13 cellular contexts compared by ENCODE assay signal in genomic region chr15:77851696-77852095, GRCh38.
DNase-seq lines count a peak whose midpoint lies in the region; ATAC-seq, FAIRE-seq and TF ChIP-seq lines count a peak whose summit lies in the region.
"Had no signal": no experiment of that assay in that cellular context is flagged by ENCODE, and none has a peak within 500 bp of the region (broad histone marks: within the 10 kb centered on the region; RNA-seq: fewer than 3 reads in every experiment).

No MANE protein-coding gene starts in this region.

- H3K27ac ChIP-seq in kidney (ENCODE audit: low read depth in 2 of 2, low read length in 2 of 2) (no peak overlapping the region), substantia nigra (ENCODE audit: low read depth, low read length, poor library complexity, severe bottlenecking) (no peak overlapping the region)
- H3K27ac ChIP-seq: colonic mucosa, RWPE1 had no signal

- intact Hi-C loops in kidney (cut with DNase I), result no loop called here

- no peak overlapping the region for H3K9ac ChIP-seq in kidney (ENCODE audit: low read length in 2 of 2)

- no peak for TF ChIP-seq CTCF in kidney (IDR thresholded peaks at IDR 0.05; ENCODE audit: borderline replicate concordance, extremely low read depth, insufficient read depth)

- peak; percentile 1 for DNase-seq in activated CD8-positive, alpha-beta memory T cell treated with anti-CD3 and anti-CD28 coated beads, Interleukin-2, amount 50 U/mL, for 4 hours
- no peak for DNase-seq in activated CD8-positive, alpha-beta memory T cell treated with anti-CD3 and anti-CD28 coated beads for 24 hours
- peak; percentile 67 for DNase-seq in NCI-H345 (lab: John Stamatoyannopoulos, UW)
- peak; percentile 81 for DNase-seq in kidney
- DNase-seq in substantia nigra (lab: John Stamatoyannopoulos, UW), result peak in 38 of 49 donors; percentile 1 to 74 (median 30)
- DNase-seq in stimulated activated naive CD8-positive, alpha-beta T cell treated with anti-CD3 and anti-CD28 coated beads, Interleukin-15, Interleukin-2, amounts not matched to agents 100 U/mL and 50 U/mL, for 24 hours, result no peak
- DNase-seq: activated CD8-positive, alpha-beta memory T cell treated with anti-CD3 and anti-CD28 coated beads, Interleukin-2, amount 50 U/mL, for 48 hours; colonic mucosa; immature natural killer cell had no signal

- no peaks in the 10 kb centered on the region for H3K36me3 ChIP-seq in kidney (ENCODE audit: control insufficient read depth in 1 of 2, insufficient read depth in 2 of 2, low read length in 2 of 2)
- H3K36me3 ChIP-seq: colonic mucosa had no signal

- peaks cover 0 to 7% of the 10 kb centered on the region in 2 donors for H3K4me1 ChIP-seq in kidney (ENCODE audit: control insufficient read depth in 1 of 2, insufficient read depth in 1 of 2, low read depth in 1 of 2, low read length in 2 of 2)

- no peak overlapping the region for H3K4me3 ChIP-seq in kidney (ENCODE audit: low read length in 2 of 2)
- H3K4me3 ChIP-seq: colonic mucosa had no signal

- H3K9me3 ChIP-seq in kidney (ENCODE audit: control insufficient read depth in 1 of 2, low read length in 2 of 2), result no peaks in the 10 kb centered on the region
- H3K9me3 ChIP-seq: colonic mucosa had no signal

- FAIRE-seq in kidney (lab: Jason Lieb, UNC), result peak; percentile 69

- ATAC-seq in GM19397 (IDR thresholded peaks at IDR 0.05; ENCODE audit: unreplicated experiment) (no peak), HG03469 (IDR thresholded peaks at IDR 0.05; ENCODE audit: unreplicated experiment) (no peak)
- no peak for ATAC-seq in stimulated activated naive CD8-positive, alpha-beta T cell treated with anti-CD3 and anti-CD28 coated beads, Interleukin-15, Interleukin-2, amounts not matched to agents 100 U/mL and 50 U/mL, for 24 hours
- ATAC-seq: naive thymus-derived CD8-positive, alpha-beta T cell had no signal

Comparison
In these comparisons a context has a peak if more than half of its experiments do, and no peak if none do; other contexts are left out.
1. DNase-seq: peak in activated CD8-positive, alpha-beta memory T cell treated with anti-CD3 and anti-CD28 coated beads, Interleukin-2, amount 50 U/mL, for 4 hours (single experiment), NCI-H345 (single experiment), kidney (single experiment) and substantia nigra (38 of 49); none in activated CD8-positive, alpha-beta memory T cell treated with anti-CD3 and anti-CD28 coated beads for 24 hours (single experiment) and stimulated activated naive CD8-positive, alpha-beta T cell treated with anti-CD3 and anti-CD28 coated beads, Interleukin-15, Interleukin-2, amounts not matched to agents 100 U/mL and 50 U/mL, for 24 hours (single experiment).